ENCODE assay signal across 1 cellular context in the genomic region with DNA sequence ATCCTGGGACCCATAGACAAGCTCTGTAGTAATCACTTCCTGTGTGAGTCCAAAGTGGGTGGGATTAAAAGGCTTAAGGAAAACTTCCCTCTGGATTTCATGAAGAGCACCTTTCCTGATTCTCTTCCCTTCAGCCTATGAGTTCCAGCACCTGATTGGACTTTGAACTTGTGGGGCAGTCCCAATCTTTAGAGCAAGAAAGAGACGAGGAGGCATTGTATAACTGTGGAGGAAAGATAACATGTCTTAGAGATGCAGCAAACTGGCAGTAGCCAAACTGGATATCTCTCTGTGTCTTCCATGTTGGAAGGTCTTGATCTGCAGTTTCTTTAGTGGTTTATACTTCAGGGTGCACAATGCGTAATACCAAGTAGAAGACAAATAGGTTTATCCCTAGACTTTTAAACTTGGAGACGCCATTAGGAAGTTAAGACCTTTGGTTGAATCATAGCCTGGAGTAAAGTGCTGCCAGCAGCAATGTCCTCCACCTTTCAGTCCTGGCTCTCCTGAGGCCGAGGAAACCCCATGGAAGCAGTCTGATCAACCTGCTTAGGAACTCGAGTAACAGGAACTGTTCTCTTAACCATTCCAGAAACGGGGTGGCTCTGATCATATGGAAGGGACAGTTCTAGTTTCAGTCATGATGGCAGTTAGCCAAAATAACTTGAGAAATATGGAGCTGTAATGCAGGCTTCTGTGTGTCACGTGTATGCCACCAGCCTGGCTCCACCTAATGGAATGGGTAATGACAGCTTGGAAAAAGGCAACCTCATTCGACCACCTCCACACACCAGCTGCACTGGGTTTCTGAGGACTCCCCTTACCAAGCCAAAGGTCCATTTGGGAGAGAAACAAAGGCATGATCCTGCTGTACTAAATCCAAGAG.
A peak's percentile ranks its signal among the peaks of the same experiment; 100 is the strongest.
TF ChIP-seq lines count a peak whose summit lies in the region.

No MANE protein-coding gene starts in this region.

TF ChIP-seq in liver, 16 proteins besides CTCF, POLR2A, EP300 and RAD21 (continued from another document):
- TF ChIP-seq, protein P1, sequence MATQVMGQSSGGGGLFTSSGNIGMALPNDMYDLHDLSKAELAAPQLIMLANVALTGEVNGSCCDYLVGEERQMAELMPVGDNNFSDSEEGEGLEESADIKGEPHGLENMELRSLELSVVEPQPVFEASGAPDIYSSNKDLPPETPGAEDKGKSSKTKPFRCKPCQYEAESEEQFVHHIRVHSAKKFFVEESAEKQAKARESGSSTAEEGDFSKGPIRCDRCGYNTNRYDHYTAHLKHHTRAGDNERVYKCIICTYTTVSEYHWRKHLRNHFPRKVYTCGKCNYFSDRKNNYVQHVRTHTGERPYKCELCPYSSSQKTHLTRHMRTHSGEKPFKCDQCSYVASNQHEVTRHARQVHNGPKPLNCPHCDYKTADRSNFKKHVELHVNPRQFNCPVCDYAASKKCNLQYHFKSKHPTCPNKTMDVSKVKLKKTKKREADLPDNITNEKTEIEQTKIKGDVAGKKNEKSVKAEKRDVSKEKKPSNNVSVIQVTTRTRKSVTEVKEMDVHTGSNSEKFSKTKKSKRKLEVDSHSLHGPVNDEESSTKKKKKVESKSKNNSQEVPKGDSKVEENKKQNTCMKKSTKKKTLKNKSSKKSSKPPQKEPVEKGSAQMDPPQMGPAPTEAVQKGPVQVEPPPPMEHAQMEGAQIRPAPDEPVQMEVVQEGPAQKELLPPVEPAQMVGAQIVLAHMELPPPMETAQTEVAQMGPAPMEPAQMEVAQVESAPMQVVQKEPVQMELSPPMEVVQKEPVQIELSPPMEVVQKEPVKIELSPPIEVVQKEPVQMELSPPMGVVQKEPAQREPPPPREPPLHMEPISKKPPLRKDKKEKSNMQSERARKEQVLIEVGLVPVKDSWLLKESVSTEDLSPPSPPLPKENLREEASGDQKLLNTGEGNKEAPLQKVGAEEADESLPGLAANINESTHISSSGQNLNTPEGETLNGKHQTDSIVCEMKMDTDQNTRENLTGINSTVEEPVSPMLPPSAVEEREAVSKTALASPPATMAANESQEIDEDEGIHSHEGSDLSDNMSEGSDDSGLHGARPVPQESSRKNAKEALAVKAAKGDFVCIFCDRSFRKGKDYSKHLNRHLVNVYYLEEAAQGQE (IDR thresholded peaks at IDR 0.05) = no peak
- peak; percentile 57 to 86 for TF ChIP-seq HNF4A (conservative IDR thresholded peaks at IDR 0.05)
- no peak for TF ChIP-seq NR2F2 (IDR thresholded peaks at IDR 0.05)
- TF ChIP-seq, protein P2, sequence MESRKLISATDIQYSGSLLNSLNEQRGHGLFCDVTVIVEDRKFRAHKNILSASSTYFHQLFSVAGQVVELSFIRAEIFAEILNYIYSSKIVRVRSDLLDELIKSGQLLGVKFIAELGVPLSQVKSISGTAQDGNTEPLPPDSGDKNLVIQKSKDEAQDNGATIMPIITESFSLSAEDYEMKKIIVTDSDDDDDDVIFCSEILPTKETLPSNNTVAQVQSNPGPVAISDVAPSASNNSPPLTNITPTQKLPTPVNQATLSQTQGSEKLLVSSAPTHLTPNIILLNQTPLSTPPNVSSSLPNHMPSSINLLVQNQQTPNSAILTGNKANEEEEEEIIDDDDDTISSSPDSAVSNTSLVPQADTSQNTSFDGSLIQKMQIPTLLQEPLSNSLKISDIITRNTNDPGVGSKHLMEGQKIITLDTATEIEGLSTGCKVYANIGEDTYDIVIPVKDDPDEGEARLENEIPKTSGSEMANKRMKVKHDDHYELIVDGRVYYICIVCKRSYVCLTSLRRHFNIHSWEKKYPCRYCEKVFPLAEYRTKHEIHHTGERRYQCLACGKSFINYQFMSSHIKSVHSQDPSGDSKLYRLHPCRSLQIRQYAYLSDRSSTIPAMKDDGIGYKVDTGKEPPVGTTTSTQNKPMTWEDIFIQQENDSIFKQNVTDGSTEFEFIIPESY (IDR thresholded peaks at IDR 0.05) = no peak
- TF ChIP-seq RXRA (IDR thresholded peaks at IDR 0.05) = peak in 1 of 2 donors; percentile 16
- TF ChIP-seq FOXA2 (IDR thresholded peaks at IDR 0.05) = no peak
- TF ChIP-seq, protein P3, sequence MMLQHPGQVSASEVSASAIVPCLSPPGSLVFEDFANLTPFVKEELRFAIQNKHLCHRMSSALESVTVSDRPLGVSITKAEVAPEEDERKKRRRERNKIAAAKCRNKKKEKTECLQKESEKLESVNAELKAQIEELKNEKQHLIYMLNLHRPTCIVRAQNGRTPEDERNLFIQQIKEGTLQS (IDR thresholded peaks at IDR 0.05) = no peak
- no peak for TF ChIP-seq GABPA (IDR thresholded peaks at IDR 0.05 in 1 of 2, conservative IDR thresholded peaks at IDR 0.05 in 1 of 2)
- TF ChIP-seq HNF4G (IDR thresholded peaks at IDR 0.05) = peak; percentile 62
- no peak for TF ChIP-seq YY1 (IDR thresholded peaks at IDR 0.05)
- TF ChIP-seq TAF1 (conservative IDR thresholded peaks at IDR 0.05) = no peak
- no peak for TF ChIP-seq FOXA1 (IDR thresholded peaks at IDR 0.05)
- TF ChIP-seq SP1 (IDR thresholded peaks at IDR 0.05) = peak; percentile 13
- no peak for TF ChIP-seq EGR1 (IDR thresholded peaks at IDR 0.05; ENCODE audit: low read depth in 2 of 2)
- TF ChIP-seq JUND (IDR thresholded peaks at IDR 0.05) = no peak
